In the genomic region with DNA sequence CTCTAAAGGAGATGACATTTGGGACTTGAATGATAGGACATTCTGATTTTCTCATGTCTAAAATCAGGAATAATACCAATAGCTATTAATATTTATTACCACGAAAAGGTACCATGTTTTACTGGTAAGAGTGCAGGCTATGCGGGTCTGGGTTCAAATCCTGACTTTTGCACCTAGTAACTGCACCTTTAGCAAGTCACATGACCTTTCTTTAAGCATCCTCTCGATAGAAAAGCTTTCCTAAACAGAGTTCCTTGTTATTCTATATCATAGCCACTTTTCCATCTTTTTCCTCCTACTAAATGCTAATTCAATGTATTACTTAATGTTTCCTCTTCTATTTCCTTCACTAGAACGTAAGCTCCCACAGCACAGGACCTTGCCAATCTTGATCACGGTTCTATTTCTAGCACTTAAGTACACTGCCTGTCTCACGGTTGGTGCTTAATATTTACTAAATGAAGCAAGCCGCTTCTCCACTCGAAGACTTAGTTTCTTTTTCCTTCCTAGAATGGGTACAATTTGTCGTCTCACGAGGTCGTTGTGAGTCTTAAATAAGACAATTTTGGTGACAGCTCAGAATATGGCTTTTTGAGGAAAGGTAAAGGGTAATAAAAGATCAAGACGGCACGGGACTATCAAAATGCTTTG, we compare ENCODE assay signal across 8 cellular contexts. TPM values are rescaled to one million over a fixed set of nuclear protein-coding genes. Genes with fewer than 3 reads are reported as not detected.
A peak's percentile ranks its signal among the peaks of the same experiment; 100 is the strongest.
DNase-seq lines count a peak whose midpoint lies in the region; TF ChIP-seq lines count a peak whose summit lies in the region.

No MANE protein-coding gene starts in this region.

- H3K27ac Mint-ChIP-seq in CD14-positive monocyte, result peak overlapping the region; percentile 100

- H3K4me3 Mint-ChIP-seq in CD14-positive monocyte, result peak overlapping the region; percentile 98 to 99

- H3K27ac ChIP-seq in caudate nucleus (ENCODE audit: low read depth, low read length) (peak overlapping the region; percentile 95), mesodermal cell (ENCODE audit: low read depth, low read length, severe bottlenecking) (peak overlapping the region; percentile 96)

- peaks cover 9% of the 10 kb centered on the region for H3K4me1 ChIP-seq in mesodermal cell (ENCODE audit: control insufficient read depth, insufficient read depth, low read length, poor library complexity, severe bottlenecking)

- no peaks in the 10 kb centered on the region for H3K27me3 Mint-ChIP-seq in CD14-positive monocyte (ENCODE audit: low read depth in 3 of 3)

- no peaks in the 10 kb centered on the region for H3K9me3 ChIP-seq in mesodermal cell (ENCODE audit: control insufficient read depth, low read length)

- H3K4me3 ChIP-seq in LNCaP clone FGC (ENCODE audit: low read depth, low read length) (peak overlapping the region; percentile 87), mesodermal cell (ENCODE audit: extremely low read depth, insufficient read depth, low read length, poor library complexity, severe bottlenecking) (peak overlapping the region; percentile 84)

- DNase-seq in CD14-positive monocyte (ENCODE audit: low spot score) (no peak), LNCaP clone FGC (ENCODE audit: low read depth) (no peak), caudate nucleus (lab: John Stamatoyannopoulos, UW) (no peak), cerebellar nuclear complex (lab: John Stamatoyannopoulos, UW) (no peak), HCEC 1CT (no peak), posterior vena cava (ENCODE audit: low spot score) (no peak)
- no peak for DNase-seq in stimulated activated CD8-positive, alpha-beta memory T cell treated with anti-CD3 and anti-CD28 coated beads, Interleukin-4, amount 100 ng/mL, for 48 hours

- 29 to 37% methylated on average over 6 to 13 of the region's 13 CpGs for WGBS in mesodermal cell (ENCODE audit: insufficient coverage in 2 of 2), 2 experiments

- TF ChIP-seq CTCF in CD14-positive monocyte (IDR thresholded peaks at IDR 0.05) (no peak), LNCaP clone FGC (IDR thresholded peaks at IDR 0.05; ENCODE audit: control insufficient read depth, extremely low read depth, insufficient read depth) (no peak)

- peaks cover 27% of the 10 kb centered on the region for H3K4me1 Mint-ChIP-seq in CD14-positive monocyte

- intact Hi-C loops in CD14-positive monocyte (cut with micrococcal nuclease) (loop anchor here (5.0 to 10.0 kb wide), 4 partner anchors 102 to 641 kb away; a partner anchor contains a TSS), posterior vena cava (cut with DNase I) (no loop called here)

- H3K9me3 Mint-ChIP-seq in CD14-positive monocyte, result no peaks in the 10 kb centered on the region

- H3K36me3 ChIP-seq in mesodermal cell (ENCODE audit: control insufficient read depth, insufficient read depth, low read length), result peaks cover 44% of the 10 kb centered on the region

- H3K36me3 Mint-ChIP-seq in CD14-positive monocyte, result peaks cover 31 to 38% of the 10 kb centered on the region in 2 donors

RNA-seq across cellular contexts. Expression of a gene that starts 0.8 kb away (rescaled TPM):
- polyA plus RNA-seq in CD14-positive monocyte, result 10 to 100 TPM; 25.3 to 26.3 TPM
- 24.0 TPM for polyA plus RNA-seq in mesodermal cell (2013, experiment 1 of 2)
- polyA plus RNA-seq in mesodermal cell (2013, experiment 2 of 2), result 22.6 TPM
- 10 to 100 TPM; 18.9 to 19.2 TPM for total RNA-seq in posterior vena cava

RNA-seq across cellular contexts. Expression of a gene that starts 0.9 kb away (rescaled TPM):
- polyA plus RNA-seq in CD14-positive monocyte, result 10 to 100 TPM; 16.0 to 16.2 TPM
- 30.1 TPM for polyA plus RNA-seq in mesodermal cell (2013, experiment 1 of 2)
- polyA plus RNA-seq in mesodermal cell (2013, experiment 2 of 2), result 29.4 TPM
- total RNA-seq in posterior vena cava, result 10 to 100 TPM; 23.8 to 27.7 TPM

RNA-seq across cellular contexts. Expression of a gene that starts 35.1 kb away (rescaled TPM):
- polyA plus RNA-seq in CD14-positive monocyte, result not detected
- polyA plus RNA-seq in mesodermal cell (2013, experiment 1 of 2), result 0.33 TPM
- polyA plus RNA-seq in mesodermal cell (2013, experiment 2 of 2), result 0.25 TPM
- 10 to 100 TPM in 1 of 2 donors, 1 to 10 TPM in 1; 8.3 to 23.6 TPM for total RNA-seq in posterior vena cava

Comparison
In these comparisons a context has a peak if more than half of its experiments do, and no peak if none do; other contexts are left out.
1. intact Hi-C loops: an anchor here in CD14-positive monocyte (5.0 to 10.0 kb wide); none called in posterior vena cava.